ENCODE assay signal across 32 cellular contexts in genomic region chr2:183033951-183034350, GRCh38. TPM values are rescaled to one million over a fixed set of nuclear protein-coding genes. Genes with fewer than 3 reads are reported as not detected.
DNase-seq lines count a peak whose midpoint lies in the region; ATAC-seq and TF ChIP-seq lines count a peak whose summit lies in the region.
"Had no signal": no experiment of that assay in that cellular context is flagged by ENCODE, and none has a peak within 500 bp of the region (broad histone marks: within the 10 kb centered on the region; RNA-seq: fewer than 3 reads in every experiment).

No MANE protein-coding gene starts in this region.

- H3K27me3 ChIP-seq in left ventricle myocardium inferior (ENCODE audit: low read depth) (no peaks in the 10 kb centered on the region), heart left ventricle (peaks cover 0 to 89% (median 0%) of the 10 kb centered on the region in 9 donors)
- H3K27me3 ChIP-seq: colonic mucosa, foreskin keratinocyte, suprapubic skin had no signal

- H3K4me1 Mint-ChIP-seq in brain (peaks cover 86% of the 10 kb centered on the region), neural crest cell (peaks cover 56% of the 10 kb centered on the region), type B pancreatic cell (ENCODE audit: unreplicated experiment) (peaks cover 53% of the 10 kb centered on the region)

- H3K4me3 Mint-ChIP-seq in brain = peak overlapping the region; percentile 47 to 94 (median 85)
- peak overlapping the region; percentile 38 for H3K4me3 Mint-ChIP-seq in neural crest cell
- H3K4me3 Mint-ChIP-seq in type B pancreatic cell = peak overlapping the region; percentile 34
- H3K4me3 Mint-ChIP-seq: activated naive CD4-positive, alpha-beta T cell treated with anti-CD3 and anti-CD28 coated beads for 36 hours; CD4-positive, alpha-beta T cell; mesothelial cell of epicardium; natural killer cell treated with Interleukin-12 subunit alpha and Interleukin-12 subunit beta and Interleukin-15 and Interleukin-18, amount 100 ng/mL, for 72 hours; stimulated activated memory B cell treated with anti-CD40 and anti-IgM and Interleukin-4, amounts not matched to agents 10 μg/mL and 1 μg/mL and 100 μg/mL, for 72 hours had no signal

- H3K9me3 Mint-ChIP-seq in brain (no peaks in the 10 kb centered on the region), neural crest cell (no peaks in the 10 kb centered on the region), type B pancreatic cell (no peaks in the 10 kb centered on the region)
- H3K9me3 Mint-ChIP-seq: activated naive CD4-positive, alpha-beta T cell treated with anti-CD3 and anti-CD28 coated beads for 36 hours; CD4-positive, alpha-beta T cell; mesothelial cell of epicardium; natural killer cell treated with Interleukin-12 subunit alpha and Interleukin-12 subunit beta and Interleukin-15 and Interleukin-18, amount 100 ng/mL, for 72 hours had no signal

- no peak for TF ChIP-seq CTCF in left ventricle myocardium inferior (IDR thresholded peaks at IDR 0.05; ENCODE audit: borderline replicate concordance)
- TF ChIP-seq CTCF in heart left ventricle (IDR thresholded peaks at IDR 0.05) = no peak
- TF ChIP-seq CTCF in brain (conservative IDR thresholded peaks at IDR 0.05) = no peak
- no peak for TF ChIP-seq CTCF in neural crest cell (conservative IDR thresholded peaks at IDR 0.05)
- TF ChIP-seq CTCF in type B pancreatic cell (conservative IDR thresholded peaks at IDR 0.05) = no peak

- H3K4me1 ChIP-seq in left ventricle myocardium inferior (peaks cover 95% of the 10 kb centered on the region), heart left ventricle (peaks cover 21 to 84% (median 60%) of the 10 kb centered on the region in 12 donors)

- peak overlapping the region in 3 of 5 experiments; percentile 35 to 96 (median 68) for H3K27ac Mint-ChIP-seq in brain
- H3K27ac Mint-ChIP-seq in neural crest cell (ENCODE audit: unreplicated experiment) = no peak overlapping the region
- no peak overlapping the region for H3K27ac Mint-ChIP-seq in type B pancreatic cell
- H3K27ac Mint-ChIP-seq: activated naive CD4-positive, alpha-beta T cell treated with anti-CD3 and anti-CD28 coated beads for 36 hours; CD4-positive, alpha-beta T cell; natural killer cell treated with Interleukin-12 subunit alpha and Interleukin-12 subunit beta and Interleukin-15 and Interleukin-18, amount 100 ng/mL, for 72 hours; stimulated activated memory B cell treated with anti-CD40 and anti-IgM and Interleukin-4, amounts not matched to agents 10 μg/mL and 1 μg/mL and 100 μg/mL, for 72 hours had no signal

- ATAC-seq in heart left ventricle = no peak
- ATAC-seq in HG03159 (IDR thresholded peaks at IDR 0.05; ENCODE audit: unreplicated experiment) = no peak
- ATAC-seq: foreskin keratinocyte; HCT116; left lung; natural killer cell treated with Interleukin-12 subunit alpha and Interleukin-12 subunit beta and Interleukin-15 and Interleukin-18, amount 100 ng/mL, for 72 hours; Panc1; right cardiac atrium; stimulated activated memory B cell treated with anti-CD40 and anti-IgM and Interleukin-4, amounts not matched to agents 10 μg/mL and 1 μg/mL and 100 μg/mL, for 72 hours had no signal

- H3K27ac ChIP-seq in left ventricle myocardium inferior (replicated peaks) (peak overlapping the region; percentile 98), heart left ventricle (peak overlapping the region in 4 of 12 donors; percentile 1 to 39 (median 14))
- H3K27ac ChIP-seq: colonic mucosa, foreskin keratinocyte, left lung, parathyroid adenoma, suprapubic skin had no signal

- DNase-seq in left ventricle myocardium inferior = no peak
- no peak for DNase-seq in heart left ventricle
- DNase-seq in neural crest cell (ENCODE audit: low read depth, low spot score) = no peak
- no peak for DNase-seq in type B pancreatic cell (ENCODE audit: extremely low spot score, unreplicated experiment)
- DNase-seq in stimulated activated naive CD4-positive, alpha-beta T cell (lab: John Stamatoyannopoulos, UW) = no peak
- no peak for DNase-seq in activated gamma-delta T cell (lab: John Stamatoyannopoulos, UW)
- DNase-seq: 8988T; activated CD4-positive, alpha-beta T cell treated with anti-CD3 and anti-CD28 coated beads, Interleukin-2, amount 50 U/mL, for 4 hours; activated naive CD4-positive, alpha-beta T cell treated with anti-CD3 and anti-CD28 coated beads for 36 hours; AML-193; amniotic stem cell; CD4-positive, alpha-beta T cell; colonic mucosa; effector CD8-positive, alpha-beta T cell; foreskin keratinocyte; hypothalamus; left lung; NCI-H1092; NCI-H187; NCI-H526 treated with DMSO at 0.1 percent for 48 hours; right cardiac atrium; SHP77 treated with DMSO at 0.1 percent for 48 hours; stimulated activated CD4-positive, alpha-beta T cell treated with anti-CD3 and anti-CD28 coated beads, Interleukin-4, amount 100 ng/mL, for 4 hours had no signal

- no peak overlapping the region for H3K4me3 ChIP-seq in left ventricle myocardium inferior
- no peak overlapping the region for H3K4me3 ChIP-seq in heart left ventricle
- H3K4me3 ChIP-seq: colonic mucosa, left lung, suprapubic skin had no signal

- no peaks in the 10 kb centered on the region for H3K36me3 ChIP-seq in left ventricle myocardium inferior
- H3K36me3 ChIP-seq in heart left ventricle = no peaks in the 10 kb centered on the region
- H3K36me3 ChIP-seq: colonic mucosa, left lung, suprapubic skin had no signal

- H3K27me3 Mint-ChIP-seq in brain = peaks cover 8% of the 10 kb centered on the region
- H3K27me3 Mint-ChIP-seq in neural crest cell (ENCODE audit: low read depth) = peaks cover 5% of the 10 kb centered on the region
- H3K27me3 Mint-ChIP-seq in type B pancreatic cell = peaks cover 3% of the 10 kb centered on the region

- intact Hi-C loops in left ventricle myocardium inferior (cut with micrococcal nuclease) (no loop called here), heart left ventricle (cut with DNase I) (loop anchor here in 2 of 10 donors (10.0 kb wide), 2 partner anchors 49 to 91 kb away; partner anchors contain the start of gene NUP35 (in 1 of the 2))

- TF ChIP-seq POLR2A in heart left ventricle (IDR thresholded peaks at IDR 0.05) = no peak

- 69 to 80% (median 71%) methylated on average over 1 of the region's 1 CpG for WGBS in heart left ventricle, 4 donors

- no peaks in the 10 kb centered on the region for H3K9me3 ChIP-seq in left ventricle myocardium inferior (replicated peaks)
- H3K9me3 ChIP-seq in heart left ventricle = no peaks in the 10 kb centered on the region
- H3K9me3 ChIP-seq: colonic mucosa, left lung, suprapubic skin had no signal

- H3K36me3 Mint-ChIP-seq in brain (peaks cover 7% of the 10 kb centered on the region), neural crest cell (ENCODE audit: low read depth) (no peaks in the 10 kb centered on the region), type B pancreatic cell (peaks cover 3% of the 10 kb centered on the region)
- H3K36me3 Mint-ChIP-seq: mesothelial cell of epicardium; natural killer cell treated with Interleukin-12 subunit alpha and Interleukin-12 subunit beta and Interleukin-15 and Interleukin-18, amount 100 ng/mL, for 72 hours; stimulated activated memory B cell treated with anti-CD40 and anti-IgM and Interleukin-4, amounts not matched to agents 10 μg/mL and 1 μg/mL and 100 μg/mL, for 72 hours had no signal

RNA-seq across cellular contexts. Expression of gene NCKAP1, which starts 4.3 kb away (rescaled TPM):
- total RNA-seq in left ventricle myocardium inferior (142 TPM), heart left ventricle (100 to 1,000 TPM; 113 to 164 (median 138) TPM), neural crest cell (106 and 107 TPM in 2 replicates), type B pancreatic cell (ENCODE audit: low replicate concordance) (104 and 131 TPM in 2 replicates)
- polyA plus RNA-seq in heart left ventricle (100 to 1,000 TPM in 1 of 2 donors, 10 to 100 TPM in 1; 33.5 to 168 TPM), brain (ENCODE audit: insufficient read depth, low read depth, low replicate concordance) (40.4 TPM)

RNA-seq across cellular contexts. Expression of gene DUSP19, which starts 44.6 kb away (rescaled TPM):
- total RNA-seq in left ventricle myocardium inferior (11.4 TPM), heart left ventricle (10 to 100 TPM in 4 of 9 donors, 1 to 10 TPM in 5; 4.2 to 13.4 (median 9.3) TPM), neural crest cell (3.5 and 4.7 TPM in 2 replicates), type B pancreatic cell (ENCODE audit: low replicate concordance) (4.0 and 6.2 TPM in 2 replicates)
- polyA plus RNA-seq in heart left ventricle (1 to 10 TPM; 1.5 to 4.2 TPM), brain (ENCODE audit: insufficient read depth, low read depth, low replicate concordance) (0.95 TPM)

Comparison
In these comparisons a context has a peak if more than half of its experiments do, and no peak if none do; other contexts are left out.
1. H3K27ac Mint-ChIP-seq: peak in brain (3 of 5); none in neural crest cell (single experiment) and type B pancreatic cell (single experiment).
2. H3K4me3 Mint-ChIP-seq: peak in every context shown above with its lines; median percentile 85 in brain; 38 in neural crest cell; 34 in type B pancreatic cell.